14 cellular contexts compared by ENCODE assay signal in the genomic region with DNA sequence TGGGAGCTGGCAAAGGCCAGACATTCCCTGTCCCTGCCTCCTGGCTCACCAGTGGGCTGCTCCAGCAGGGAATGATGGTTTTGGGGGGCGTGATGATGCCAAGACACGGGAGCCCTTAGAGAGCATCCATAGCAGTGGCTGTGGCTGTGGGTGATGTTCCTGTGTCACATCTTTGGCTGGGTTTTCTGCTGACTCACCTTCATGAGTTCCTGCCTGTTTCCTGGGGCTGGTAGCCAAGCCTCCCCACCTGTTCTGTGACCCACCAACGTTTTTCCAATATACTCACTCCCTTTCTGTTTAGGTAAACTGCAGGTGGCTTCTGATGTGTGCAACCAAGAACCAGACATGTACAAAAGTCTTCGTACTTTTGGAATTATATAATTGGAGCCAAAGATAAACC. TPM values are rescaled to one million over a fixed set of nuclear protein-coding genes. Genes with fewer than 3 reads are reported as not detected.
DNase-seq lines count a peak whose midpoint lies in the region; ATAC-seq, FAIRE-seq and TF ChIP-seq lines count a peak whose summit lies in the region.
"Had no signal": no experiment of that assay in that cellular context is flagged by ENCODE, and none has a peak within 500 bp of the region (broad histone marks: within the 10 kb centered on the region; RNA-seq: fewer than 3 reads in every experiment).

No MANE protein-coding gene starts in this region.

- no peak for ATAC-seq in HepG2
- no peak for ATAC-seq in right lobe of liver
- no peak for ATAC-seq in GM23338
- ATAC-seq in HG02571 (IDR thresholded peaks at IDR 0.05; ENCODE audit: unreplicated experiment), result no peak
- no peak for ATAC-seq in GM18907 (IDR thresholded peaks at IDR 0.05; ENCODE audit: unreplicated experiment)

- no peak for TF ChIP-seq RAD21 in HepG2 (CRISPR knock-in tag; IDR thresholded peaks at IDR 0.05)

- H3K27ac ChIP-seq in HepG2 (ENCODE audit: extremely low read length, insufficient read depth, low read length), result no peak overlapping the region
- H3K27ac ChIP-seq in right lobe of liver, result no peak overlapping the region
- H3K27ac ChIP-seq in RWPE1, result peak overlapping the region; percentile 47
- no peak overlapping the region for H3K27ac ChIP-seq in GM23338 (ENCODE audit: low read depth)
- no peak overlapping the region for H3K27ac ChIP-seq in vagina

- TF ChIP-seq POLR2A in HepG2 (IDR thresholded peaks at IDR 0.05; ENCODE audit: insufficient read depth in 1 of 2, low read depth in 2 of 2, low read length in 2 of 2) (no peak), right lobe of liver (IDR thresholded peaks at IDR 0.05) (no peak), vagina (IDR thresholded peaks at IDR 0.05) (no peak)

- intact Hi-C loops in HepG2 (cut with micrococcal nuclease; ENCODE audit: unreplicated experiment) (no loop called here), right lobe of liver (cut with DNase I) (no loop called here), vagina (cut with DNase I) (no loop called here)

- CTCF ChIA-PET in HepG2 (lab: Yijun Ruan, JAX; ENCODE audit: low intra/inter-chr PET ratio, low total read pairs) (no interaction called here), RWPE1 (lab: Yijun Ruan, JAX) (no interaction called here)

- H3K4me2 ChIP-seq in HepG2 (ENCODE audit: low read depth, low read length) (no peak overlapping the region), GM23338 (no peak overlapping the region)

- peaks cover 4% of the 10 kb centered on the region; the same call in 1 of the 2 replicates for H3K9me2 ChIP-seq in GM23338 (ENCODE audit: insufficient read depth)

- BruUV-seq in HepG2 (replicated peaks; lab: Mats Ljungman, UMichigan), result no TSS peak

- H3K4me3 ChIP-seq in HepG2 (replicated peaks in 1 of 3; ENCODE audit: insufficient read depth in 1 of 3, low read depth in 2 of 3, low read length in 3 of 3) (no peak overlapping the region), right lobe of liver (no peak overlapping the region), epithelial cell of esophagus (ENCODE audit: low read length) (no peak overlapping the region), GM23338 (no peak overlapping the region), vagina (no peak overlapping the region)

- no peaks in the 10 kb centered on the region for H3F3A ChIP-seq in GM23338 (replicated peaks; ENCODE audit: low read depth)

- 42% methylated on average over 2 of the region's 4 CpGs for WGBS in HepG2 (ENCODE audit: low lambda C conversion rate)
- WGBS in right lobe of liver (ENCODE audit: insufficient coverage, low coverage, low lambda C conversion rate, missing lambda C conversion rate), result 28% methylated on average over 2 of the region's 4 CpGs

- POLR2A ChIA-PET in HepG2 (lab: Yijun Ruan, JAX) (no interaction called here), RWPE1 (lab: Yijun Ruan, JAX; ENCODE audit: low non-redundant PET) (no interaction called here)

- no peaks in the 10 kb centered on the region for H3K36me3 Mint-ChIP-seq in GM23338 (ENCODE audit: low read depth)

- no peaks in the 10 kb centered on the region for H3K9me3 ChIP-seq in HepG2 (ENCODE audit: low read length)
- no peaks in the 10 kb centered on the region for H3K9me3 ChIP-seq in right lobe of liver
- H3K9me3 ChIP-seq in vagina, result no peaks in the 10 kb centered on the region

- H3K79me2 ChIP-seq in HepG2 (ENCODE audit: insufficient read depth, low read length), result no peaks in the 10 kb centered on the region
- no peaks in the 10 kb centered on the region for H3K79me2 ChIP-seq in GM23338 (replicated peaks; ENCODE audit: insufficient read depth)

- no peaks in the 10 kb centered on the region for H3K9me3 Mint-ChIP-seq in GM23338

- no peaks in the 10 kb centered on the region for H4K20me1 ChIP-seq in HepG2 (ENCODE audit: insufficient read depth, low read length)
- no peaks in the 10 kb centered on the region for H4K20me1 ChIP-seq in GM23338 (replicated peaks; ENCODE audit: insufficient read depth)

- TF ChIP-seq CTCF in HepG2 (CRISPR knock-in tag; IDR thresholded peaks at IDR 0.05) (no peak), right lobe of liver (IDR thresholded peaks at IDR 0.05) (no peak), RWPE1 (conservative IDR thresholded peaks at IDR 0.05; ENCODE audit: low read depth) (no peak), epithelial cell of esophagus (IDR thresholded peaks at IDR 0.05; ENCODE audit: insufficient read depth, low read depth, low read length, missing control alignments) (no peak), GM23338 (conservative IDR thresholded peaks at IDR 0.05; ENCODE audit: low read depth in 2 of 2) (no peak), vagina (IDR thresholded peaks at IDR 0.05) (no peak)

- H3K27ac Mint-ChIP-seq in GM23338, result no peak overlapping the region

- no peaks in the 10 kb centered on the region for H3K36me3 ChIP-seq in HepG2 (replicated peaks in 1 of 2; ENCODE audit: control insufficient read depth in 1 of 2, insufficient read depth in 2 of 2, low read length in 2 of 2)
- H3K36me3 ChIP-seq in right lobe of liver, result no peaks in the 10 kb centered on the region
- H3K36me3 ChIP-seq in GM23338 (ENCODE audit: insufficient read depth), result no peaks in the 10 kb centered on the region
- H3K36me3 ChIP-seq in vagina, result no peaks in the 10 kb centered on the region

- H3K9ac ChIP-seq in HepG2 (ENCODE audit: insufficient read depth, low read depth, low read length), result no peak overlapping the region

- peaks cover 32% of the 10 kb centered on the region for H3K4me1 Mint-ChIP-seq in GM23338

- H3K4me1 ChIP-seq in HepG2 (ENCODE audit: insufficient read depth, low read length) (no peaks in the 10 kb centered on the region), right lobe of liver (no peaks in the 10 kb centered on the region), GM23338 (ENCODE audit: insufficient read depth) (peaks cover 16% of the 10 kb centered on the region), vagina (no peaks in the 10 kb centered on the region)

- no peaks in the 10 kb centered on the region for H3K27me3 Mint-ChIP-seq in GM23338 (ENCODE audit: insufficient read depth, low read depth, poor library complexity)

- DNase-seq in HepG2 (ENCODE audit: low spot score), result no peak
- no peak for DNase-seq in right lobe of liver
- no peak for DNase-seq in RWPE1 (ENCODE audit: low spot score)
- peak; percentile 40 for DNase-seq in epithelial cell of esophagus (ENCODE audit: low read depth)
- no peak for DNase-seq in GM23338 (ENCODE audit: low spot score)
- no peak for DNase-seq in vagina (ENCODE audit: extremely low spot score in 2 of 2)
- DNase-seq: GF-D8, GOT3, NCI-H1436 treated with DMSO at 0.1 percent for 48 hours, NCI-H2081, NCI-H524 treated with DMSO at 0.1 percent for 48 hours had no signal

- in situ Hi-C loops in HepG2 (cut with HindIII; ENCODE audit: extremely low pct_ligation_motif_present, low pct_unique_long_range_greater_than_20kb), result no loop called here

- no peaks in the 10 kb centered on the region for H3K27me3 ChIP-seq in HepG2 (ENCODE audit: control insufficient read depth in 1 of 2, insufficient read depth in 2 of 2, low read length in 2 of 2)
- H3K27me3 ChIP-seq in right lobe of liver, result no peaks in the 10 kb centered on the region
- no peaks in the 10 kb centered on the region for H3K27me3 ChIP-seq in GM23338 (ENCODE audit: insufficient read depth)
- no peaks in the 10 kb centered on the region for H3K27me3 ChIP-seq in vagina

- H3K4me3 Mint-ChIP-seq in GM23338, result no peak overlapping the region

- FAIRE-seq in HepG2 (lab: Jason Lieb, UNC), result no peak
- FAIRE-seq: GM12891 had no signal

- H2AFZ ChIP-seq in HepG2 (ENCODE audit: low read length) (no peak overlapping the region), GM23338 (no peak overlapping the region)

- TF ChIP-seq EP300 in HepG2 (IDR thresholded peaks at IDR 0.05; ENCODE audit: low read depth in 2 of 2, low read length in 2 of 2), result no peak
- TF ChIP-seq EP300 in HepG2 (CRISPR knock-in tag; IDR thresholded peaks at IDR 0.05; ENCODE audit: borderline replicate concordance), result no peak

TF ChIP-seq in HepG2, 621 proteins besides CTCF, POLR2A, EP300 and RAD21 (continues in another document):
- TF ChIP-seq ZNF383 (CRISPR knock-in tag; IDR thresholded peaks at IDR 0.05; ENCODE audit: borderline replicate concordance), result no peak

TF ChIP-seq in GM23338, 12 proteins besides CTCF, POLR2A, EP300 and RAD21 (continues in another document):
- TF ChIP-seq STAT1 (IDR thresholded peaks at IDR 0.05; ENCODE audit: unreplicated experiment), result no peak
- TF ChIP-seq CREB1 (CRISPR knock-in tag; IDR thresholded peaks at IDR 0.05; ENCODE audit: low read depth), result no peak
- TF ChIP-seq POLR2AphosphoS5 (IDR thresholded peaks at IDR 0.05; ENCODE audit: low read depth), result no peak

RNA-seq across cellular contexts. Expression of gene NF1, which starts 16.5 kb away (rescaled TPM):
- 21.5 and 35.4 TPM in 2 replicates for total RNA-seq in HepG2 (2016; rRNA removed; fragmentation: Illumina TruSeq; extraction: Trizol)
- 17.1 and 28.3 TPM in 2 replicates for total RNA-seq in HepG2 (2016; cell fraction: cytosol; rRNA removed; fragmentation: Illumina TruSeq; extraction: Trizol; ENCODE audit: low read depth)
- 18.5 and 33.9 TPM in 2 replicates for total RNA-seq in HepG2 (2016; cell fraction: insoluble cytoplasmic fraction; rRNA removed; fragmentation: Illumina TruSeq; extraction: Trizol)
- total RNA-seq in HepG2 (2016; cell fraction: membrane; rRNA removed; fragmentation: Illumina TruSeq; extraction: Trizol), result 11.5 and 14.4 TPM in 2 replicates
- total RNA-seq in HepG2 (2016; cell fraction: nucleus; rRNA removed; fragmentation: Illumina TruSeq; extraction: Trizol), result 47.7 and 52.4 TPM in 2 replicates
- polyA plus RNA-seq in HepG2 (2011; rRNA removed), result 26.5 and 26.8 TPM in 2 replicates
- 14.5 and 21.4 TPM in 2 replicates for polyA plus RNA-seq in HepG2 (2011; cell fraction: cytosol; rRNA removed)
- 41.8 and 42.7 TPM in 2 replicates for polyA plus RNA-seq in HepG2 (2011; cell fraction: nucleus; rRNA removed)
- 15.1 and 18.4 TPM in 2 replicates for polyA plus RNA-seq in HepG2 (2012)
- polyA plus RNA-seq in HepG2 (2016; cell fraction: cytosol; fragmentation: Illumina TruSeq; extraction: Trizol; ENCODE audit: low read depth), result 0.50 and 0.57 TPM in 2 replicates
- polyA plus RNA-seq in HepG2 (2016; cell fraction: insoluble cytoplasmic fraction; fragmentation: Illumina TruSeq; extraction: Trizol; ENCODE audit: low read depth), result 19.3 and 19.5 TPM in 2 replicates
- polyA plus RNA-seq in HepG2 (2016; cell fraction: membrane; fragmentation: Illumina TruSeq; extraction: Trizol; ENCODE audit: low read depth), result 1.2 and 1.3 TPM in 2 replicates
- 19.1 and 25.9 TPM in 2 replicates for polyA plus RNA-seq in HepG2 (2016; cell fraction: nucleus; fragmentation: Illumina TruSeq; extraction: Trizol; ENCODE audit: insufficient read depth, low read depth)
- 108 and 118 TPM in 2 replicates for polyA minus RNA-seq in HepG2 (2011; rRNA and poly(A)+ RNA removed; ENCODE audit: low replicate concordance)
- 59.6 and 76.9 TPM in 2 replicates for polyA minus RNA-seq in HepG2 (2011; cell fraction: cytosol; rRNA and poly(A)+ RNA removed)
- polyA minus RNA-seq in HepG2 (2011; cell fraction: nucleus; rRNA and poly(A)+ RNA removed), result 229 and 246 TPM in 2 replicates
- total RNA-seq in right lobe of liver, result 10 to 100 TPM; 26.6 to 35.3 (median 30.0) TPM
- 48.3 and 49.7 TPM in 2 replicates for total RNA-seq in GM23338 (2014; rRNA removed; shearing (Covaris generic))
- polyA plus RNA-seq in GM23338 (2016; fragmentation: Nextera tagmentation; extraction: Ambion mirVana), result 11.9 and 16.3 TPM in 2 replicates
- 58.7 TPM for total RNA-seq in vagina
